Comparison of ENCODE assay signal across 18 cellular contexts in the genomic region with DNA sequence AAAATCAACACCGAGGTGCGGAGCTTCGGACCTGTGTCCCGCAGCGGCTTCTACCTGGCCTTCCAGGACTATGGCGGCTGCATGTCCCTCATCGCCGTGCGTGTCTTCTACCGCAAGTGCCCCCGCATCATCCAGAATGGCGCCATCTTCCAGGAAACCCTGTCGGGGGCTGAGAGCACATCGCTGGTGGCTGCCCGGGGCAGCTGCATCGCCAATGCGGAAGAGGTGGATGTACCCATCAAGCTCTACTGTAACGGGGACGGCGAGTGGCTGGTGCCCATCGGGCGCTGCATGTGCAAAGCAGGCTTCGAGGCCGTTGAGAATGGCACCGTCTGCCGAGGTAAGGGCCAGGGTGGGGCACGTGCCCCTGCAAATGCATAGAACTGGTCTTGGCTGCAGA.
DNase-seq lines count a peak whose midpoint lies in the region; ATAC-seq and TF ChIP-seq lines count a peak whose summit lies in the region.
"Had no signal": no experiment of that assay in that cellular context is flagged by ENCODE, and none has a peak within 500 bp of the region (broad histone marks: within the 10 kb centered on the region; RNA-seq: fewer than 3 reads in every experiment).

No MANE protein-coding gene starts in this region.

- H3K9ac ChIP-seq in neuronal stem cell (ENCODE audit: low read depth, low read length, poor library complexity) (peak overlapping the region; percentile 16), colonic mucosa (ENCODE audit: low read depth in 2 of 2, low read length in 2 of 2) (no peak overlapping the region)
- H3K9ac ChIP-seq: BLaER1 treated with 17β-estradiol and CSF1 and Interleukin-3, amounts not matched to agents 10 nM and 100 nM had no signal

- H3K27ac Mint-ChIP-seq in glutamatergic neuron (ENCODE audit: unreplicated experiment), result peak overlapping the region; percentile 17
- H3K27ac Mint-ChIP-seq: B cell; CD4-positive, alpha-beta T cell; CD8-positive, alpha-beta T cell had no signal

- no peak overlapping the region for H4K8ac ChIP-seq in neuronal stem cell (ENCODE audit: low read depth, low read length)

- no CpG with 5 or more reads among the region's 27 CpGs for WGBS in neuronal stem cell (ENCODE audit: extremely low coverage in 2 of 2, insufficient read length in 2 of 2, insufficient replicate concordance in 1 of 2), 2 donors

- H3K4me1 ChIP-seq in neuronal stem cell (ENCODE audit: control insufficient read depth in 2 of 2, insufficient read depth in 1 of 2, low read depth in 1 of 2, low read length in 2 of 2) (peaks cover 28 to 33% of the 10 kb centered on the region in 2 donors), colonic mucosa (no peaks in the 10 kb centered on the region)
- H3K4me1 ChIP-seq: Caco-2 had no signal

- H3K4me1 Mint-ChIP-seq in glutamatergic neuron (ENCODE audit: low read depth, unreplicated experiment), result peaks cover 18% of the 10 kb centered on the region
- H3K4me1 Mint-ChIP-seq: B cell had no signal

- H3K4me2 ChIP-seq in neuronal stem cell (ENCODE audit: insufficient read depth, low read length, poor library complexity, severe bottlenecking), result no peak overlapping the region
- H3K4me2 ChIP-seq: A549; BLaER1 treated with 17β-estradiol and CSF1 and Interleukin-3, amounts not matched to agents 10 nM and 100 nM had no signal

- no peaks in the 10 kb centered on the region for H3K36me3 Mint-ChIP-seq in glutamatergic neuron (ENCODE audit: unreplicated experiment)
- H3K36me3 Mint-ChIP-seq: CD8-positive, alpha-beta T cell had no signal

- H2BK120ac ChIP-seq in neuronal stem cell (ENCODE audit: low read depth, low read length), result no peak overlapping the region

- H2AK5ac ChIP-seq in neuronal stem cell (ENCODE audit: low read depth, low read length), result peak overlapping the region; percentile 78

- peaks cover 4 to 13% of the 10 kb centered on the region in 2 donors for H3K36me3 ChIP-seq in neuronal stem cell (replicated peaks in 1 of 2; ENCODE audit: control insufficient read depth in 2 of 2, insufficient read depth in 2 of 2, low read length in 2 of 2)
- no peaks in the 10 kb centered on the region for H3K36me3 ChIP-seq in colonic mucosa

- H3K4me3 Mint-ChIP-seq in glutamatergic neuron (ENCODE audit: unreplicated experiment), result no peak overlapping the region
- H3K4me3 Mint-ChIP-seq: B cell; CD4-positive, alpha-beta T cell; CD8-positive, alpha-beta T cell had no signal

- H3K4ac ChIP-seq in neuronal stem cell (ENCODE audit: low read length), result peak overlapping the region; percentile 38

- H2BK15ac ChIP-seq in neuronal stem cell (ENCODE audit: low read length), result peak overlapping the region; percentile 39

- H3K79me1 ChIP-seq in neuronal stem cell (ENCODE audit: low read depth, low read length), result no peaks in the 10 kb centered on the region

- no peak overlapping the region for H3K14ac ChIP-seq in neuronal stem cell (ENCODE audit: low read length)

- H3K9me3 ChIP-seq in neuronal stem cell (replicated peaks in 1 of 2; ENCODE audit: control insufficient read depth in 2 of 2, insufficient read depth in 1 of 2, low read depth in 1 of 2, low read length in 2 of 2), result no peaks in the 10 kb centered on the region
- H3K9me3 ChIP-seq in colonic mucosa, result no peaks in the 10 kb centered on the region
- H3K9me3 ChIP-seq: A549; BLaER1 treated with 17β-estradiol and CSF1 and Interleukin-3, amounts not matched to agents 10 nM and 100 nM; Caco-2 had no signal

- H3K27me3 ChIP-seq in neuronal stem cell (ENCODE audit: control insufficient read depth in 3 of 3, insufficient read depth in 3 of 3, low read depth in 1 of 3, low read length in 3 of 3) (no peaks in the 10 kb centered on the region), colonic mucosa (no peaks in the 10 kb centered on the region)
- H3K27me3 ChIP-seq: BLaER1 treated with 17β-estradiol and CSF1 and Interleukin-3, amounts not matched to agents 10 nM and 100 nM had no signal

- H3K9me3 Mint-ChIP-seq in glutamatergic neuron (ENCODE audit: unreplicated experiment), result peaks cover 5% of the 10 kb centered on the region
- H3K9me3 Mint-ChIP-seq: CD4-positive, alpha-beta T cell; CD8-positive, alpha-beta T cell had no signal

- H3K27ac ChIP-seq in neuronal stem cell (replicated peaks; ENCODE audit: low read length) (no peak overlapping the region), colonic mucosa (no peak overlapping the region)
- H3K27ac ChIP-seq: 22Rv1; A549; BLaER1 treated with 17β-estradiol and CSF1 and Interleukin-3, amounts not matched to agents 10 nM and 100 nM; C4-2B had no signal

- H4K91ac ChIP-seq in neuronal stem cell (ENCODE audit: low read depth, low read length, poor library complexity), result peak overlapping the region; percentile 25

- intact Hi-C loops in Right ventricle myocardium inferior (cut with DNase I), result no loop called here
- intact Hi-C loops in cardiac septum (cut with DNase I), result no loop called here
- intact Hi-C loops in colonic mucosa (cut with DNase I), result no loop called here

- H3K18ac ChIP-seq in neuronal stem cell (ENCODE audit: low read length), result peak overlapping the region; percentile 23

- H2BK5ac ChIP-seq in neuronal stem cell (ENCODE audit: low read length), result peak overlapping the region; percentile 78

- H2BK12ac ChIP-seq in neuronal stem cell (ENCODE audit: low read length), result no peak overlapping the region

- DNase-seq in Right ventricle myocardium inferior (ENCODE audit: missing footprints) (peak; percentile 41), cardiac septum (ENCODE audit: low spot score) (no peak), glutamatergic neuron (no peak), neuronal stem cell (ENCODE audit: low spot score) (no peak), globus pallidus (ENCODE audit: low spot score) (no peak), colonic mucosa (no peak)
- DNase-seq: AML-193; Caco-2; Calu3; CD4-positive, alpha-beta T cell; CD8-positive, alpha-beta T cell; DMS79 treated with DMSO at 0.1 percent for 48 hours; GF-D8 had no signal

- ATAC-seq in Right ventricle myocardium inferior, result no peak
- ATAC-seq: A549; CD8-positive, alpha-beta T cell had no signal

- H3K23ac ChIP-seq in neuronal stem cell (ENCODE audit: low read depth, low read length, poor library complexity), result no peak overlapping the region

- TF ChIP-seq CTCF in glutamatergic neuron (IDR thresholded peaks at IDR 0.05; ENCODE audit: partially characterized antibody, unreplicated experiment) (no peak), colonic mucosa (IDR thresholded peaks at IDR 0.05) (no peak)

- H3K4me3 ChIP-seq in neuronal stem cell (ENCODE audit: low read length in 2 of 2), result no peak overlapping the region
- H3K4me3 ChIP-seq in colonic mucosa, result no peak overlapping the region
- H3K4me3 ChIP-seq: A549; BLaER1 treated with 17β-estradiol and CSF1 and Interleukin-3, amounts not matched to agents 10 nM and 100 nM had no signal

- no peak overlapping the region for H2AFZ ChIP-seq in neuronal stem cell (ENCODE audit: low read length)

- peaks cover 5% of the 10 kb centered on the region for H3K27me3 Mint-ChIP-seq in glutamatergic neuron (ENCODE audit: unreplicated experiment)
